Comparison of ENCODE assay signal across 17 cellular contexts in the genomic region with DNA sequence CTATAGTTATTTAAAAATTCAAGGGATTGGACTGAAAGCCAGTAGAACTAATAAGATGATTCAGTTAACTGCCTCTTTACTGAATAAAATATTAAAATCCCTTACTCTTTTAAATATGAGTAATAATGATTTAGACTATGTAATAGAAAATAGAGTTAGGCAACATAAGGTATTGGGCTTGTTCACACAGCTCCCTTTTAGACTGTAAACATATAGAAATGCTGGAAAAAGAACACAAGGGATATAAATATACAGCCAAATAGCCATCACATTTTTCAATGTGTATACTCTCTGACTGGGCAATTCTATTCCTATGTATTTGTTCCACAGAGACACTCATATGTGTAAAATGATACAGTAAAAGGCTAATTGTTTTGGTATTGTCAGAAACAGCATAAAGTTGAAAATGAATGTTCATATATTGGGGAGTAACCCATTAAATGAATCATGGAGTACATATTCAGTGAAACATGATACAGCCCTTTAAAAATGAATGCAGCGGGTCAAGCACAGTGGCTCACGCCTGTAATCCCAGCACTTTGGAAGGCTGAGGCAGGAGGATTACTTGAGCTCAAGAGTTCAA.
"Had no signal": no experiment of that assay in that cellular context is flagged by ENCODE, and none has a peak within 500 bp of the region (broad histone marks: within the 10 kb centered on the region; RNA-seq: fewer than 3 reads in every experiment).

No MANE protein-coding gene starts in this region.

- H3K27ac Mint-ChIP-seq: naive thymus-derived CD4-positive, alpha-beta T cell; nephron progenitor cell had no signal

- H3K36me3 ChIP-seq: prostate gland, right lobe of liver, stomach, transverse colon had no signal

- H2AFZ ChIP-seq: parathyroid adenoma had no signal

- H3K4me1 Mint-ChIP-seq: nephron progenitor cell had no signal

- H3K9me3 ChIP-seq: esophagus muscularis mucosa, prostate gland, right lobe of liver, stomach, thoracic aorta, transverse colon had no signal

- H3K4me3 Mint-ChIP-seq: naive thymus-derived CD4-positive, alpha-beta T cell; nephron progenitor cell had no signal

- H3K9ac ChIP-seq: parathyroid adenoma had no signal

- H3K27me3 Mint-ChIP-seq: naive thymus-derived CD4-positive, alpha-beta T cell had no signal

- DNase-seq: cortex of kidney; dorsolateral prefrontal cortex; effector CD8-positive, alpha-beta T cell; foreskin fibroblast; kidney glomerular epithelial cell; naive thymus-derived CD4-positive, alpha-beta T cell; nephron progenitor cell; right lobe of liver; stimulated activated CD4-positive, alpha-beta T cell treated with anti-CD3 and anti-CD28 coated beads, Interleukin-4, amount 100 ng/mL, for 24 hours; stimulated activated naive CD4-positive, alpha-beta T cell; stomach; substantia nigra; transverse colon had no signal

- H3K4me3 ChIP-seq: dorsolateral prefrontal cortex, esophagus muscularis mucosa, prostate gland, right lobe of liver, stomach, thoracic aorta, transverse colon had no signal

- ATAC-seq: naive thymus-derived CD4-positive, alpha-beta T cell; right lobe of liver had no signal

- H3K27me3 ChIP-seq: dorsolateral prefrontal cortex, esophagus muscularis mucosa, right lobe of liver, stomach, transverse colon had no signal

- H3K4me1 ChIP-seq: esophagus muscularis mucosa, parathyroid adenoma, prostate gland, right lobe of liver, stomach, transverse colon had no signal

- H3K79me2 ChIP-seq: parathyroid adenoma had no signal

- H3K27ac ChIP-seq: dorsolateral prefrontal cortex, esophagus muscularis mucosa, parathyroid adenoma, prostate gland, right lobe of liver, stomach, thoracic aorta, transverse colon had no signal
